Comparison of ENCODE assay signal across 13 cellular contexts in genomic region chr10:49926-50325, GRCh38. TPM values are rescaled to one million over a fixed set of nuclear protein-coding genes. Genes with fewer than 3 reads are reported as not detected.
A peak's percentile ranks its signal among the peaks of the same experiment; 100 is the strongest.
DNase-seq lines count a peak whose midpoint lies in the region; FAIRE-seq and TF ChIP-seq lines count a peak whose summit lies in the region.
"Not testable (repeated sequence)": the region's sequence is repeated elsewhere in the genome, so short reads cannot be mapped to it uniquely, and the experiment has no call there.
"Had no signal": no experiment of that assay in that cellular context is flagged by ENCODE, and none has a peak within 500 bp of the region (broad histone marks: within the 10 kb centered on the region; RNA-seq: fewer than 3 reads in every experiment).

No MANE protein-coding gene starts in this region.

- H3K36me3 ChIP-seq in MG63; bronchial epithelial cell (ENCODE audit: control insufficient read depth, insufficient read depth, low read length); parathyroid adenoma (ENCODE audit: control insufficient read depth, insufficient read depth, low read length): not testable (repeated sequence)

- not testable (repeated sequence) for FAIRE-seq in bronchial epithelial cell (lab: Jason Lieb, UNC)

- H2AFZ ChIP-seq in parathyroid adenoma, result peak overlapping the region; percentile 66

- H3K4me1 ChIP-seq in parathyroid adenoma, result peaks cover 12% of the 10 kb centered on the region

- not testable (repeated sequence) for H3K27ac ChIP-seq in epithelial cell of prostate
- peak overlapping the region; percentile 51 for H3K27ac ChIP-seq in parathyroid adenoma

- H3K9ac ChIP-seq in parathyroid adenoma, result not testable (repeated sequence)

- DNase-seq in ELR (ENCODE audit: low read depth) (peak; percentile 19), MG63 (peak; percentile 5), bronchial epithelial cell (ENCODE audit: low read depth) (peak; percentile 15), epithelial cell of prostate (ENCODE audit: low read depth, low spot score) (peak; percentile 12), kidney tubule cell (ENCODE audit: low spot score) (peak; percentile 29)
- peak; percentile 14 for DNase-seq in activated CD4-positive, alpha-beta T cell treated with anti-CD3 and anti-CD28 coated beads, Interleukin-2, amount 10 ng/mL, durations not matched to agents 24 days and 14 days

- not testable (repeated sequence) for H3K4me2 ChIP-seq in parathyroid adenoma (ENCODE audit: low read length)

- not testable (repeated sequence) for H3K4me3 ChIP-seq in MG63; bronchial epithelial cell (ENCODE audit: low read depth, low read length); parathyroid adenoma (ENCODE audit: low read depth, low read length)

- H3K27me3 ChIP-seq in MG63; bronchial epithelial cell (ENCODE audit: control insufficient read depth, insufficient read depth, low read length); parathyroid adenoma (ENCODE audit: control insufficient read depth, insufficient read depth, low read length): not testable (repeated sequence)

- intact Hi-C loops in activated CD4-positive, alpha-beta T cell treated with anti-CD3 and anti-CD28 coated beads, Interleukin-2, amount 10 ng/mL, durations not matched to agents 24 days and 14 days (cut with micrococcal nuclease), result not testable (repeated sequence)

- not testable (repeated sequence) for TF ChIP-seq CTCF in bronchial epithelial cell (IDR thresholded peaks at IDR 0.05; ENCODE audit: insufficient read depth, low read length, severe bottlenecking); parathyroid adenoma (IDR thresholded peaks at IDR 0.05)

- H3K27me3 Mint-ChIP-seq in activated CD4-positive, alpha-beta T cell treated with anti-CD3 and anti-CD28 coated beads, Interleukin-2, amount 10 ng/mL, durations not matched to agents 24 days and 14 days, result not testable (repeated sequence)

- not testable (repeated sequence) for H3K4me1 Mint-ChIP-seq in activated CD4-positive, alpha-beta T cell treated with anti-CD3 and anti-CD28 coated beads, Interleukin-2, amount 10 ng/mL, durations not matched to agents 24 days and 14 days

- H3K4me3 Mint-ChIP-seq in activated CD4-positive, alpha-beta T cell treated with anti-CD3 and anti-CD28 coated beads, Interleukin-2, amount 10 ng/mL, durations not matched to agents 24 days and 14 days, result not testable (repeated sequence)

- not testable (repeated sequence) for H3K27ac Mint-ChIP-seq in activated CD4-positive, alpha-beta T cell treated with anti-CD3 and anti-CD28 coated beads, Interleukin-2, amount 10 ng/mL, durations not matched to agents 24 days and 14 days

- H3K79me2 ChIP-seq in parathyroid adenoma, result not testable (repeated sequence)

- H3K9me3 ChIP-seq in MG63; parathyroid adenoma (ENCODE audit: control insufficient read depth, low read length): not testable (repeated sequence)

- not testable (repeated sequence) for H3K36me3 Mint-ChIP-seq in activated CD4-positive, alpha-beta T cell treated with anti-CD3 and anti-CD28 coated beads, Interleukin-2, amount 10 ng/mL, durations not matched to agents 24 days and 14 days (ENCODE audit: low read depth)

- not testable (repeated sequence) for H3K9me3 Mint-ChIP-seq in activated CD4-positive, alpha-beta T cell treated with anti-CD3 and anti-CD28 coated beads, Interleukin-2, amount 10 ng/mL, durations not matched to agents 24 days and 14 days

RNA-seq across cellular contexts. Expression of gene TUBB8, which starts 0.8 kb away (rescaled TPM):
- total RNA-seq in MG63 (2014; rRNA removed; shearing (Covaris generic); ENCODE audit: low replicate concordance), result not detected in 2 replicates
- not detected in 2 replicates for total RNA-seq in activated CD4-positive, alpha-beta T cell treated with anti-CD3 and anti-CD28 coated beads, Interleukin-2, amount 10 ng/mL, durations not matched to agents 24 days and 14 days
- total RNA-seq in bronchial epithelial cell, result not detected in 2 replicates
- total RNA-seq: A172; Caco-2; Calu3; CD4-positive, alpha-beta T cell; CD8-positive, alpha-beta T cell; GM12878 had no signal
